Comparison of ENCODE assay signal across 11 cellular contexts in genomic region chr2:184004289-184004944, GRCh38.
DNase-seq lines count a peak whose midpoint lies in the region; ATAC-seq, FAIRE-seq and TF ChIP-seq lines count a peak whose summit lies in the region.
"Had no signal": no experiment of that assay in that cellular context is flagged by ENCODE, and none has a peak within 500 bp of the region (broad histone marks: within the 10 kb centered on the region; RNA-seq: fewer than 3 reads in every experiment).

No MANE protein-coding gene starts in this region.

- POLR2A ChIA-PET in T-cell (lab: Charles Lee), result no interaction called here

- peak overlapping the region; percentile 58 for H3K4me2 ChIP-seq in astrocyte (ENCODE audit: low read length)
- H3K4me2 ChIP-seq: GM23338 had no signal

- H3K27me3 Mint-ChIP-seq in astrocyte (ENCODE audit: low read depth, unreplicated experiment), result no peaks in the 10 kb centered on the region
- no peaks in the 10 kb centered on the region for H3K27me3 Mint-ChIP-seq in T-cell
- H3K27me3 Mint-ChIP-seq in osteocyte (ENCODE audit: unreplicated experiment), result peaks cover 2% of the 10 kb centered on the region

- no peak overlapping the region for H3K4me3 Mint-ChIP-seq in astrocyte (ENCODE audit: unreplicated experiment)
- H3K4me3 Mint-ChIP-seq in T-cell, result no peak overlapping the region
- H3K4me3 Mint-ChIP-seq in osteocyte (ENCODE audit: unreplicated experiment), result no peak overlapping the region
- H3K4me3 Mint-ChIP-seq: GM23338 had no signal

- H3K4me1 ChIP-seq in astrocyte (ENCODE audit: insufficient read depth, low read length), result no peaks in the 10 kb centered on the region

- H3K36me3 Mint-ChIP-seq in astrocyte (ENCODE audit: low read depth, unreplicated experiment), result no peaks in the 10 kb centered on the region
- no peaks in the 10 kb centered on the region for H3K36me3 Mint-ChIP-seq in T-cell
- H3K36me3 Mint-ChIP-seq in osteocyte (ENCODE audit: unreplicated experiment), result no peaks in the 10 kb centered on the region

- peaks cover 14% of the 10 kb centered on the region for H3K4me1 Mint-ChIP-seq in astrocyte (ENCODE audit: low read depth, unreplicated experiment)
- no peaks in the 10 kb centered on the region for H3K4me1 Mint-ChIP-seq in T-cell
- H3K4me1 Mint-ChIP-seq in osteocyte (ENCODE audit: unreplicated experiment), result no peaks in the 10 kb centered on the region

- H3K36me3 ChIP-seq in astrocyte (ENCODE audit: insufficient read depth, low read length), result no peaks in the 10 kb centered on the region

- ATAC-seq in GM19463 (IDR thresholded peaks at IDR 0.05; ENCODE audit: unreplicated experiment) (peak; percentile 89), HG03066 (IDR thresholded peaks at IDR 0.05; ENCODE audit: low read depth, unreplicated experiment) (peak; percentile 78), T-cell (replicated peaks in 1 of 4) (no peak)
- ATAC-seq: GM23338 had no signal

- no peak for FAIRE-seq in astrocyte (lab: Jason Lieb, UNC)

- H3K4me3 ChIP-seq in astrocyte (ENCODE audit: insufficient read depth, low read depth, low read length), result no peak overlapping the region
- H3K4me3 ChIP-seq: GM23338, skin epidermis had no signal

- H3K79me2 ChIP-seq in astrocyte (ENCODE audit: insufficient read depth, low read length), result no peaks in the 10 kb centered on the region

- peak overlapping the region; percentile 97 for H3K27ac Mint-ChIP-seq in astrocyte (ENCODE audit: unreplicated experiment)
- H3K27ac Mint-ChIP-seq in T-cell, result no peak overlapping the region
- no peak overlapping the region for H3K27ac Mint-ChIP-seq in osteocyte (ENCODE audit: unreplicated experiment)
- H3K27ac Mint-ChIP-seq: GM23338 had no signal

- no peaks in the 10 kb centered on the region for H3K27me3 ChIP-seq in astrocyte (ENCODE audit: insufficient read depth, low read length)

- peak overlapping the region; percentile 6 for H2AFZ ChIP-seq in astrocyte (ENCODE audit: low read depth, low read length)
- H2AFZ ChIP-seq: GM23338 had no signal

- TF ChIP-seq CTCF in GM10266 (IDR thresholded peaks at IDR 0.05; ENCODE audit: control insufficient read depth, insufficient read depth, low read depth, missing control alignments) (no peak), astrocyte (IDR thresholded peaks at IDR 0.05; ENCODE audit: insufficient read depth, low read depth, low read length) (no peak), osteocyte (IDR thresholded peaks at IDR 0.05) (no peak)

- peak overlapping the region; percentile 72 for H3K27ac ChIP-seq in astrocyte (ENCODE audit: low read depth, low read length)
- H3K27ac ChIP-seq: skin epidermis had no signal

- peak overlapping the region; percentile 54 for H3K9ac ChIP-seq in astrocyte (ENCODE audit: low read length)

- H3K9me3 ChIP-seq in astrocyte (ENCODE audit: insufficient read depth, low read depth, low read length), result no peaks in the 10 kb centered on the region

- CTCF ChIA-PET in T-cell (lab: Charles Lee), result no interaction called here

- H3K9me3 Mint-ChIP-seq in astrocyte (ENCODE audit: unreplicated experiment), result no peaks in the 10 kb centered on the region
- H3K9me3 Mint-ChIP-seq in T-cell, result peaks cover 0 to 4% (median 0%) of the 10 kb centered on the region in 3 donors
- no peaks in the 10 kb centered on the region for H3K9me3 Mint-ChIP-seq in osteocyte (ENCODE audit: unreplicated experiment)
- H3K9me3 Mint-ChIP-seq: GM23338 had no signal

- H4K20me1 ChIP-seq in astrocyte (ENCODE audit: insufficient read depth, low read length), result no peaks in the 10 kb centered on the region

- DNase-seq in GM10266 (ENCODE audit: extremely low spot score) (peak; percentile 21), astrocyte (ENCODE audit: low read depth) (peak; percentile 52), T-cell (no peak), AML-193 (lab: John Stamatoyannopoulos, UW) (no peak), COR-L47 (lab: John Stamatoyannopoulos, UW) (no peak), osteocyte (ENCODE audit: extremely low spot score, unreplicated experiment) (no peak)
- DNase-seq: NCI-H187 treated with DMSO at 0.1 percent for 48 hours had no signal

Comparison
In these comparisons a context has a peak if more than half of its experiments do, and no peak if none do; other contexts are left out.
1. DNase-seq: peak in GM10266 (single experiment) and astrocyte (single experiment); none in T-cell (0 of 34), AML-193 (0 of 2), COR-L47 (single experiment) and osteocyte (single experiment).
2. ATAC-seq: peak in GM19463 (single experiment) and HG03066 (single experiment); none in T-cell (0 of 4).